10 cellular contexts compared by ENCODE assay signal in genomic region chr17:58327363-58328194, GRCh38.
DNase-seq lines count a peak whose midpoint lies in the region; ATAC-seq lines count a peak whose summit lies in the region.
"Had no signal": no experiment of that assay in that cellular context is flagged by ENCODE, and none has a peak within 500 bp of the region (broad histone marks: within the 10 kb centered on the region; RNA-seq: fewer than 3 reads in every experiment).

No MANE protein-coding gene starts in this region.

- no peaks in the 10 kb centered on the region for H3K9me3 Mint-ChIP-seq in T-helper 1 cell treated with Interleukin-12 subunit alpha and Interleukin-12 subunit beta and Interleukin-4 antibody, amounts not matched to agents 30 μg/mL and 1 μg/mL, for 36 hours

- H3K27ac Mint-ChIP-seq in T-helper 1 cell treated with Interleukin-12 subunit alpha and Interleukin-12 subunit beta and Interleukin-4 antibody, amounts not matched to agents 30 μg/mL and 1 μg/mL, for 36 hours: peak overlapping the region; percentile 91

- H3K27me3 Mint-ChIP-seq in T-helper 1 cell treated with Interleukin-12 subunit alpha and Interleukin-12 subunit beta and Interleukin-4 antibody, amounts not matched to agents 30 μg/mL and 1 μg/mL, for 36 hours (ENCODE audit: low read depth): peaks cover 6% of the 10 kb centered on the region

- peak overlapping the region; percentile 99 for H3K4me3 Mint-ChIP-seq in T-helper 1 cell treated with Interleukin-12 subunit alpha and Interleukin-12 subunit beta and Interleukin-4 antibody, amounts not matched to agents 30 μg/mL and 1 μg/mL, for 36 hours

- peaks cover 46% of the 10 kb centered on the region for H3K36me3 Mint-ChIP-seq in T-helper 1 cell treated with Interleukin-12 subunit alpha and Interleukin-12 subunit beta and Interleukin-4 antibody, amounts not matched to agents 30 μg/mL and 1 μg/mL, for 36 hours (ENCODE audit: low read depth)

- ATAC-seq in GM21529 (IDR thresholded peaks at IDR 0.05; ENCODE audit: unreplicated experiment): no peak
- ATAC-seq in GM21717 (IDR thresholded peaks at IDR 0.05; ENCODE audit: unreplicated experiment): no peak

- DNase-seq in stimulated activated CD8-positive, alpha-beta memory T cell treated with anti-CD3 and anti-CD28 coated beads, Interleukin-12 subunit alpha, Interleukin-12 subunit beta, amount 100 ng/mL, for 4 hours (ENCODE audit: low read depth): peak; percentile 45
- DNase-seq in stimulated activated CD8-positive, alpha-beta memory T cell treated with anti-CD3 and anti-CD28 coated beads, Interleukin-4, amount 100 ng/mL, for 48 hours: no peak
- DNase-seq in iPS-NIHi11 (ENCODE audit: low spot score) (peak; percentile 2), amniotic stem cell (lab: John Stamatoyannopoulos, UW) (no peak), Kasumi-1 (lab: John Stamatoyannopoulos, UW) (no peak)
- DNase-seq: COR-L47, SJCRH30 had no signal

- peaks cover 44% of the 10 kb centered on the region for H3K4me1 Mint-ChIP-seq in T-helper 1 cell treated with Interleukin-12 subunit alpha and Interleukin-12 subunit beta and Interleukin-4 antibody, amounts not matched to agents 30 μg/mL and 1 μg/mL, for 36 hours (ENCODE audit: low read depth)

Comparison
In these comparisons a context has a peak if more than half of its experiments do, and no peak if none do; other contexts are left out.
1. DNase-seq: peak in stimulated activated CD8-positive, alpha-beta memory T cell treated with anti-CD3 and anti-CD28 coated beads, Interleukin-12 subunit alpha, Interleukin-12 subunit beta, amount 100 ng/mL, for 4 hours (single experiment) and iPS-NIHi11 (single experiment); none in stimulated activated CD8-positive, alpha-beta memory T cell treated with anti-CD3 and anti-CD28 coated beads, Interleukin-4, amount 100 ng/mL, for 48 hours (single experiment), amniotic stem cell (single experiment) and Kasumi-1 (0 of 2).